In genomic region chr4:186027405-186027804, GRCh38 we compare ENCODE assay signal across 19 cellular contexts. TPM values are rescaled to one million over a fixed set of nuclear protein-coding genes. Genes with fewer than 3 reads are reported as not detected.
DNase-seq lines count a peak whose midpoint lies in the region; TF ChIP-seq lines count a peak whose summit lies in the region.
"Had no signal": no experiment of that assay in that cellular context is flagged by ENCODE, and none has a peak within 500 bp of the region (broad histone marks: within the 10 kb centered on the region; RNA-seq: fewer than 3 reads in every experiment).

No MANE protein-coding gene starts in this region.

- no peak overlapping the region for H3K27ac Mint-ChIP-seq in Calu3 (ENCODE audit: unreplicated experiment)
- H3K27ac Mint-ChIP-seq: activated naive CD8-positive, alpha-beta T cell; activated T-cell treated with anti-CD3 and anti-CD28 coated beads, Interleukin-2, amount 50 U/mL, for 72 hours; CD4-positive, alpha-beta T cell had no signal

- H3K4me3 ChIP-seq in epithelial cell of esophagus (ENCODE audit: low read length) (no peak overlapping the region), prostate gland (no peak overlapping the region), Karpas-422 (ENCODE audit: low read length) (no peak overlapping the region), BE2C (ENCODE audit: low read depth, low read length) (no peak overlapping the region)
- H3K4me3 ChIP-seq: testis had no signal

- no peak overlapping the region for H3K4me3 Mint-ChIP-seq in Calu3 (ENCODE audit: low read depth, unreplicated experiment)
- H3K4me3 Mint-ChIP-seq: activated naive CD8-positive, alpha-beta T cell; activated T-cell treated with anti-CD3 and anti-CD28 coated beads, Interleukin-2, amount 50 U/mL, for 72 hours; CD4-positive, alpha-beta T cell; naive thymus-derived CD4-positive, alpha-beta T cell had no signal

- H3K9me3 ChIP-seq in prostate gland (no peaks in the 10 kb centered on the region), Karpas-422 (ENCODE audit: low read length) (no peaks in the 10 kb centered on the region), BE2C (no peaks in the 10 kb centered on the region)
- H3K9me3 ChIP-seq: testis had no signal

- BruUV-seq in Calu3 (replicated peaks; lab: Mats Ljungman, UMichigan): no TSS peak

- DNase-seq in Calu3: peak; percentile 14
- DNase-seq in HT-29 (ENCODE audit: low spot score): peak; percentile 5
- peak; percentile 66 for DNase-seq in epithelial cell of esophagus (ENCODE audit: low read depth)
- DNase-seq in prostate gland (ENCODE audit: low spot score): no peak
- no peak for DNase-seq in Karpas-422
- DNase-seq in BE2C: no peak
- DNase-seq in H4 (ENCODE audit: low spot score): no peak
- DNase-seq: activated T-cell treated with anti-CD3 and anti-CD28 coated beads, Interleukin-2, amount 50 U/mL, for 72 hours; CD4-positive, alpha-beta T cell; GDM1; GOT3; hippocampal formation; naive thymus-derived CD4-positive, alpha-beta T cell; NCI-H1105 treated with DMSO at 0.1 percent for 48 hours; NCI-H2081 treated with DMSO at 0.1 percent for 48 hours; NK-92 treated with Interleukin-12 subunit alpha and Interleukin-12 subunit beta, amount 100 ng/mL, for 24 hours; T1000; testis had no signal

- H3K4me1 ChIP-seq in prostate gland (replicated peaks): peaks cover 4% of the 10 kb centered on the region
- H3K4me1 ChIP-seq in Karpas-422 (ENCODE audit: low read length): no peaks in the 10 kb centered on the region
- peaks cover 10% of the 10 kb centered on the region for H3K4me1 ChIP-seq in BE2C

- H3K27ac ChIP-seq in prostate gland: peak overlapping the region; percentile 28 to 53
- H3K27ac ChIP-seq in Karpas-422 (ENCODE audit: low read length): no peak overlapping the region
- H3K27ac ChIP-seq: testis had no signal

- no peaks in the 10 kb centered on the region for H3K9me3 Mint-ChIP-seq in Calu3 (ENCODE audit: low read depth, unreplicated experiment)
- H3K9me3 Mint-ChIP-seq: CD4-positive, alpha-beta T cell had no signal

- CTCF ChIA-PET in Calu3 (lab: Charles Lee): no interaction called here

- H4K20me1 ChIP-seq in Karpas-422 (ENCODE audit: insufficient read depth, low read depth, low read length): no peaks in the 10 kb centered on the region

- no peak overlapping the region for H3K4me2 ChIP-seq in Karpas-422 (ENCODE audit: low read depth, low read length, poor library complexity, severe bottlenecking)

- no peak overlapping the region for H2AFZ ChIP-seq in Karpas-422 (ENCODE audit: low read length)

- H3K36me3 ChIP-seq in prostate gland (no peaks in the 10 kb centered on the region), Karpas-422 (ENCODE audit: insufficient read depth, low read length) (no peaks in the 10 kb centered on the region), BE2C (no peaks in the 10 kb centered on the region)

- H3K27me3 Mint-ChIP-seq in Calu3 (ENCODE audit: unreplicated experiment): peaks cover 16% of the 10 kb centered on the region

- no peak for TF ChIP-seq CTCF in Calu3 (IDR thresholded peaks at IDR 0.05; ENCODE audit: unreplicated experiment)
- TF ChIP-seq CTCF in epithelial cell of esophagus (IDR thresholded peaks at IDR 0.05; ENCODE audit: insufficient read depth, low read depth, low read length, missing control alignments): no peak
- TF ChIP-seq CTCF in prostate gland (IDR thresholded peaks at IDR 0.05): no peak
- no peak for TF ChIP-seq CTCF in BE2C (IDR thresholded peaks at IDR 0.05; ENCODE audit: low read depth, low read length)

- intact Hi-C loops in Calu3 (cut with micrococcal nuclease; ENCODE audit: unreplicated experiment) (loop anchor here (10.0 kb wide), 1 partner anchor 213 kb away; the partner anchor contains the start of gene SORBS2), prostate gland (cut with DNase I) (loop anchor here (5.0 to 10.0 kb wide), 2 partner anchors 213 to 295 kb away; partner anchors contain the start of gene SORBS2)

- TF ChIP-seq POLR2A in prostate gland (IDR thresholded peaks at IDR 0.05): no peak

- H3K9ac ChIP-seq in Karpas-422 (ENCODE audit: low read length): no peak overlapping the region

- no peaks in the 10 kb centered on the region for H3K36me3 Mint-ChIP-seq in Calu3 (ENCODE audit: insufficient read depth, unreplicated experiment)
- H3K36me3 Mint-ChIP-seq: activated naive CD8-positive, alpha-beta T cell had no signal

- no peaks in the 10 kb centered on the region for H3K4me1 Mint-ChIP-seq in Calu3 (ENCODE audit: low read depth, unreplicated experiment)

- H3K79me2 ChIP-seq in Karpas-422 (ENCODE audit: low read length): no peaks in the 10 kb centered on the region

- no peaks in the 10 kb centered on the region for H3K27me3 ChIP-seq in prostate gland (replicated peaks; ENCODE audit: insufficient read depth)
- no peaks in the 10 kb centered on the region for H3K27me3 ChIP-seq in Karpas-422 (ENCODE audit: low read length)
- H3K27me3 ChIP-seq in BE2C: no peaks in the 10 kb centered on the region
- H3K27me3 ChIP-seq: testis had no signal

- H3K9me2 ChIP-seq in Karpas-422 (replicated peaks; ENCODE audit: insufficient read depth, low read length): no peaks in the 10 kb centered on the region

- 94% methylated on average over 5 of the region's 5 CpGs for WGBS in prostate gland

RNA-seq across cellular contexts. Expression of gene TLR3, which starts 41.6 kb away (rescaled TPM):
- total RNA-seq in Calu3 (2022) (8.0 and 10.6 TPM in 2 replicates), prostate gland (1 to 10 TPM; 4.3 to 5.2 TPM)
- total RNA-seq in HT-29 (2014; rRNA removed; shearing (Covaris generic)): 1.9 and 2.3 TPM in 2 replicates
- total RNA-seq in Karpas-422 (2014; rRNA removed; shearing (Covaris generic); ENCODE audit: low replicate concordance): 4.3 and 9.7 TPM in 2 replicates
- polyA plus RNA-seq in BE2C (2012; ENCODE audit: insufficient read depth, insufficient read length, low read depth): not detected
- total RNA-seq in H4 (2014; rRNA removed; shearing (Covaris generic)): 16.8 and 33.0 TPM in 2 replicates

Comparison
In these comparisons a context has a peak if more than half of its experiments do, and no peak if none do; other contexts are left out.
1. DNase-seq: peak in Calu3 (single experiment), HT-29 (single experiment) and epithelial cell of esophagus (single experiment); none in prostate gland (single experiment), Karpas-422 (single experiment), BE2C (single experiment) and H4 (single experiment).